In the genomic region with DNA sequence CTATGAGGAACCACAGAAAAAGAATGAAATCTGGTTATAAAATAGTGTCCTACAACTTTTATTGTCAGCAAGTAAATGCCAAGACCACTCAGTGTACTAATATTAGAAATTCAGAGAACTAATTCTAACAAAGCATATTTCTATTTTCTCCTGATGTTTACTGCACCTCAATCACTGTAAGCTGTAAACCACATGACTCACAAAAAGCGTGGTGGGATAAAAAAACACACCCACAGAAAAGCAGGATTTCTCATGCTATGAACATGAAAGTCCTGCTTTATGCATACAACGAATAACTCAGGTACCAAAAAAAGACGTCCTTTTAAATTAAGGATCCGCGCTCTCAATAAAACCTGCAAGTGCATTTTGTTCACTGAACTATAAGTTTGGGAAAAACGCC, we compare ENCODE assay signal across 8 cellular contexts. TPM values are rescaled to one million over a fixed set of nuclear protein-coding genes. Genes with fewer than 3 reads are reported as not detected.
A peak's percentile ranks its signal among the peaks of the same experiment; 100 is the strongest.
DNase-seq lines count a peak whose midpoint lies in the region; ATAC-seq, FAIRE-seq and TF ChIP-seq lines count a peak whose summit lies in the region.

No MANE protein-coding gene starts in this region.

- H3K27me3 ChIP-seq in adrenal gland (no peaks in the 10 kb centered on the region), HepG2 (ENCODE audit: control insufficient read depth in 1 of 2, insufficient read depth in 2 of 2, low read length in 2 of 2) (no peaks in the 10 kb centered on the region; a peak in 1 of 5 replicates), tibial nerve (no peaks in the 10 kb centered on the region)

- ATAC-seq in HepG2 (no peak), GM18870 (IDR thresholded peaks at IDR 0.05; ENCODE audit: unreplicated experiment) (no peak)

- H3K4me2 ChIP-seq in HepG2 (ENCODE audit: low read depth, low read length) = peak overlapping the region; percentile 97

- CTCF ChIA-PET in activated naive CD4-positive, alpha-beta T cell treated with anti-CD3 and anti-CD28 coated beads for 36 hours (lab: Charles Lee) = interaction anchor here (0.6 to 1.5 kb wide), 4 partner anchors 12 to 123 kb away, joined by 3 to 4 read pairs (median 4); no protein-coding TSS in a partner anchor
- CTCF ChIA-PET in HepG2 (lab: Yijun Ruan, JAX; ENCODE audit: low intra/inter-chr PET ratio, low total read pairs) = interaction anchor here (2.1 kb wide), 1 partner anchor 53 kb away, joined by 8 read pairs; no protein-coding TSS in a partner anchor

- H2AFZ ChIP-seq in HepG2 (ENCODE audit: low read length) = no peak overlapping the region

- peaks cover 43% of the 10 kb centered on the region for H3K4me1 Mint-ChIP-seq in activated naive CD4-positive, alpha-beta T cell treated with anti-CD3 and anti-CD28 coated beads for 36 hours (ENCODE audit: low read depth)

- TF ChIP-seq POLR2A in adrenal gland (IDR thresholded peaks at IDR 0.05) (no peak), HepG2 (IDR thresholded peaks at IDR 0.05; ENCODE audit: insufficient read depth in 1 of 2, low read depth in 2 of 2, low read length in 2 of 2) (no peak), tibial nerve (IDR thresholded peaks at IDR 0.05) (no peak)

- H3K4me3 Mint-ChIP-seq in activated naive CD4-positive, alpha-beta T cell treated with anti-CD3 and anti-CD28 coated beads for 36 hours = peak overlapping the region; percentile 85

- peaks cover 23% of the 10 kb centered on the region for H3K36me3 Mint-ChIP-seq in activated naive CD4-positive, alpha-beta T cell treated with anti-CD3 and anti-CD28 coated beads for 36 hours (ENCODE audit: low read depth)

- DNase-seq in activated naive CD4-positive, alpha-beta T cell treated with anti-CD3 and anti-CD28 coated beads for 36 hours = no peak
- no peak for DNase-seq in activated naive CD4-positive, alpha-beta T cell (lab: John Stamatoyannopoulos, UW)
- no peak for DNase-seq in adrenal gland
- DNase-seq in HepG2 (ENCODE audit: low spot score) = no peak
- DNase-seq in tibial nerve (ENCODE audit: low spot score in 2 of 2) = no peak
- DNase-seq in Kasumi-1 (lab: John Stamatoyannopoulos, UW) = no peak
- no peak for DNase-seq in NCI-H510A treated with DMSO at 0.1 percent for 48 hours (lab: John Stamatoyannopoulos, UW)

- intact Hi-C loops in activated naive CD4-positive, alpha-beta T cell treated with anti-CD3 and anti-CD28 coated beads for 36 hours (cut with micrococcal nuclease) = no loop called here
- intact Hi-C loops in adrenal gland (cut with DNase I) (loop anchor here in 1 of 2 donors (5.0 kb wide), 1 partner anchor 45 kb away; the partner anchor contains the start of gene RBFA), HepG2 (cut with micrococcal nuclease; ENCODE audit: unreplicated experiment) (no loop called here)

- no peaks in the 10 kb centered on the region for H3K9me3 ChIP-seq in adrenal gland (replicated peaks in 1 of 3)
- no peaks in the 10 kb centered on the region for H3K9me3 ChIP-seq in HepG2 (ENCODE audit: low read length)
- H3K9me3 ChIP-seq in tibial nerve = no peaks in the 10 kb centered on the region

- FAIRE-seq in HepG2 (lab: Jason Lieb, UNC) = no peak

- peak overlapping the region; percentile 92 for H3K9ac ChIP-seq in HepG2 (ENCODE audit: insufficient read depth, low read depth, low read length)

- H3K27ac ChIP-seq in adrenal gland (peak overlapping the region in 4 of 5 donors; percentile 94 to 99 (median 98)), HepG2 (ENCODE audit: extremely low read length, insufficient read depth, low read length) (peak overlapping the region; percentile 85), tibial nerve (peak overlapping the region; percentile 85 to 98 (median 96))

- peaks cover 36% of the 10 kb centered on the region for H4K20me1 ChIP-seq in HepG2 (ENCODE audit: insufficient read depth, low read length)

- TF ChIP-seq EP300 in HepG2 (IDR thresholded peaks at IDR 0.05; ENCODE audit: low read depth in 2 of 2, low read length in 2 of 2) (no peak), HepG2 (CRISPR knock-in tag; IDR thresholded peaks at IDR 0.05; ENCODE audit: borderline replicate concordance) (no peak), tibial nerve (IDR thresholded peaks at IDR 0.05) (no peak)

- no peak for TF ChIP-seq RAD21 in HepG2 (CRISPR knock-in tag; IDR thresholded peaks at IDR 0.05)

- WGBS in adrenal gland, 4 donors = 0 to 2% (median 1%) methylated on average over 6 of the region's 6 CpGs
- WGBS in HepG2 (ENCODE audit: low lambda C conversion rate) = 2% methylated on average over 6 of the region's 6 CpGs
- 0% methylated on average over 6 of the region's 6 CpGs for WGBS in tibial nerve, 2 donors

- BruUV-seq in HepG2 (replicated peaks; lab: Mats Ljungman, UMichigan) = no TSS peak

- TF ChIP-seq CTCF in adrenal gland (IDR thresholded peaks at IDR 0.05) = no peak
- no peak for TF ChIP-seq CTCF in HepG2 (CRISPR knock-in tag; IDR thresholded peaks at IDR 0.05)
- TF ChIP-seq CTCF in tibial nerve (IDR thresholded peaks at IDR 0.05) = no peak

- H3K27me3 Mint-ChIP-seq in activated naive CD4-positive, alpha-beta T cell treated with anti-CD3 and anti-CD28 coated beads for 36 hours (ENCODE audit: low read depth) = no peaks in the 10 kb centered on the region

- peaks cover 59% of the 10 kb centered on the region for H3K79me2 ChIP-seq in HepG2 (ENCODE audit: insufficient read depth, low read length)

- H3K4me3 ChIP-seq in adrenal gland = peak overlapping the region; percentile 27 to 94 (median 84)
- H3K4me3 ChIP-seq in HepG2 (replicated peaks in 1 of 3; ENCODE audit: insufficient read depth in 1 of 3, low read depth in 2 of 3, low read length in 3 of 3) = peak overlapping the region; percentile 84 to 96 (median 85)
- peak overlapping the region; percentile 78 to 94 (median 84) for H3K4me3 ChIP-seq in tibial nerve

- peak overlapping the region; percentile 85 for H3K27ac Mint-ChIP-seq in activated naive CD4-positive, alpha-beta T cell treated with anti-CD3 and anti-CD28 coated beads for 36 hours

- in situ Hi-C loops in HepG2 (cut with HindIII; ENCODE audit: extremely low pct_ligation_motif_present, low pct_unique_long_range_greater_than_20kb) = loop anchor here (5.0 kb wide), 1 partner anchor 45 kb away; the partner anchor contains the start of gene RBFA

- no peaks in the 10 kb centered on the region for H3K9me3 Mint-ChIP-seq in activated naive CD4-positive, alpha-beta T cell treated with anti-CD3 and anti-CD28 coated beads for 36 hours

- H3K36me3 ChIP-seq in adrenal gland (replicated peaks in 1 of 2) (no peaks in the 10 kb centered on the region), HepG2 (replicated peaks in 1 of 2; ENCODE audit: control insufficient read depth in 1 of 2, insufficient read depth in 2 of 2, low read length in 2 of 2) (peaks cover 3 to 15% of the 10 kb centered on the region in 2 experiments; a peak in 4 of 5 replicates), tibial nerve (peaks cover 0 to 24% (median 0%) of the 10 kb centered on the region in 3 donors)

- POLR2A ChIA-PET in HepG2 (lab: Yijun Ruan, JAX) = interaction anchor here (0.9 to 6.1 kb wide), 4 partner anchors 23 to 121 kb away, joined by 3 to 45 read pairs (median 22); partner anchors contain the start of genes ADNP2, HSBP1L1 and RBFA

- H3K4me1 ChIP-seq in adrenal gland (replicated peaks in 1 of 2) (peaks cover 9 to 33% of the 10 kb centered on the region in 2 donors), HepG2 (ENCODE audit: insufficient read depth, low read length) (peaks cover 54% of the 10 kb centered on the region), tibial nerve (peaks cover 0 to 48% (median 11%) of the 10 kb centered on the region in 4 donors)

RNA-seq across cellular contexts. Expression of gene TXNL4A, which starts 0.8 kb away (rescaled TPM):
- 100 to 1,000 TPM; 185 to 186 TPM for total RNA-seq in activated naive CD4-positive, alpha-beta T cell treated with anti-CD3 and anti-CD28 coated beads for 36 hours
- total RNA-seq in adrenal gland (100 to 1,000 TPM in 3 of 8 donors, 10 to 100 TPM in 5; 26.5 to 148 (median 66.9) TPM), HepG2 (2016; rRNA removed; fragmentation: Illumina TruSeq; extraction: Trizol) (192 and 202 TPM in 2 replicates), tibial nerve (10 to 100 TPM; 19.0 to 34.9 (median 32.5) TPM)
- polyA plus RNA-seq in adrenal gland (100 to 1,000 TPM in 1 of 3 donors, 10 to 100 TPM in 2; 79.6 to 128 (median 98.6) TPM), HepG2 (2011; rRNA removed) (135 and 172 TPM in 2 replicates)
- 596 and 716 TPM in 2 replicates for total RNA-seq in HepG2 (2016; cell fraction: cytosol; rRNA removed; fragmentation: Illumina TruSeq; extraction: Trizol; ENCODE audit: low read depth)
- 185 and 204 TPM in 2 replicates for total RNA-seq in HepG2 (2016; cell fraction: insoluble cytoplasmic fraction; rRNA removed; fragmentation: Illumina TruSeq; extraction: Trizol)
- 533 and 635 TPM in 2 replicates for total RNA-seq in HepG2 (2016; cell fraction: membrane; rRNA removed; fragmentation: Illumina TruSeq; extraction: Trizol)
- 56.2 and 79.7 TPM in 2 replicates for total RNA-seq in HepG2 (2016; cell fraction: nucleus; rRNA removed; fragmentation: Illumina TruSeq; extraction: Trizol)
- 131 and 145 TPM in 2 replicates for polyA plus RNA-seq in HepG2 (2011; cell fraction: cytosol; rRNA removed)
- polyA plus RNA-seq in HepG2 (2011; cell fraction: nucleus; rRNA removed) = 32.1 and 40.2 TPM in 2 replicates
- polyA plus RNA-seq in HepG2 (2012) = 123 and 145 TPM in 2 replicates
- 941 and 1,125 TPM in 2 replicates for polyA plus RNA-seq in HepG2 (2016; cell fraction: cytosol; fragmentation: Illumina TruSeq; extraction: Trizol; ENCODE audit: low read depth)
- 223 and 229 TPM in 2 replicates for polyA plus RNA-seq in HepG2 (2016; cell fraction: insoluble cytoplasmic fraction; fragmentation: Illumina TruSeq; extraction: Trizol; ENCODE audit: low read depth)
- polyA plus RNA-seq in HepG2 (2016; cell fraction: membrane; fragmentation: Illumina TruSeq; extraction: Trizol; ENCODE audit: low read depth) = 563 and 676 TPM in 2 replicates
- 165 and 194 TPM in 2 replicates for polyA plus RNA-seq in HepG2 (2016; cell fraction: nucleus; fragmentation: Illumina TruSeq; extraction: Trizol; ENCODE audit: insufficient read depth, low read depth)
- polyA minus RNA-seq in HepG2 (2011; rRNA and poly(A)+ RNA removed; ENCODE audit: low replicate concordance) = 36.7 and 86.4 TPM in 2 replicates
- 44.1 and 45.4 TPM in 2 replicates for polyA minus RNA-seq in HepG2 (2011; cell fraction: cytosol; rRNA and poly(A)+ RNA removed)
- polyA minus RNA-seq in HepG2 (2011; cell fraction: nucleus; rRNA and poly(A)+ RNA removed) = 14.9 and 19.2 TPM in 2 replicates

RNA-seq across cellular contexts. Expression of gene HSBP1L1, which starts 23.1 kb away (rescaled TPM):
- 10 to 100 TPM; 14.2 to 14.8 TPM for total RNA-seq in activated naive CD4-positive, alpha-beta T cell treated with anti-CD3 and anti-CD28 coated beads for 36 hours
- 100 to 1,000 TPM in 1 of 8 donors, 10 to 100 TPM in 7; 27.9 to 119 (median 34.4) TPM for total RNA-seq in adrenal gland
- polyA plus RNA-seq in adrenal gland = 100 to 1,000 TPM in 1 of 3 donors, 10 to 100 TPM in 2; 17.3 to 182 (median 77.6) TPM
- 15.3 and 22.6 TPM in 2 replicates for total RNA-seq in HepG2 (2016; rRNA removed; fragmentation: Illumina TruSeq; extraction: Trizol)
- total RNA-seq in HepG2 (2016; cell fraction: cytosol; rRNA removed; fragmentation: Illumina TruSeq; extraction: Trizol; ENCODE audit: low read depth) = 28.9 and 34.1 TPM in 2 replicates
- 13.5 and 21.2 TPM in 2 replicates for total RNA-seq in HepG2 (2016; cell fraction: insoluble cytoplasmic fraction; rRNA removed; fragmentation: Illumina TruSeq; extraction: Trizol)
- 33.2 and 40.1 TPM in 2 replicates for total RNA-seq in HepG2 (2016; cell fraction: membrane; rRNA removed; fragmentation: Illumina TruSeq; extraction: Trizol)
- 17.7 and 20.7 TPM in 2 replicates for total RNA-seq in HepG2 (2016; cell fraction: nucleus; rRNA removed; fragmentation: Illumina TruSeq; extraction: Trizol)
- polyA plus RNA-seq in HepG2 (2011; rRNA removed) = 41.2 and 45.1 TPM in 2 replicates
- polyA plus RNA-seq in HepG2 (2011; cell fraction: cytosol; rRNA removed) = 28.0 and 28.5 TPM in 2 replicates
- polyA plus RNA-seq in HepG2 (2011; cell fraction: nucleus; rRNA removed) = 34.3 and 53.2 TPM in 2 replicates
- 26.1 and 32.6 TPM in 2 replicates for polyA plus RNA-seq in HepG2 (2012)
- 36.8 and 50.0 TPM in 2 replicates for polyA plus RNA-seq in HepG2 (2016; cell fraction: cytosol; fragmentation: Illumina TruSeq; extraction: Trizol; ENCODE audit: low read depth)
- polyA plus RNA-seq in HepG2 (2016; cell fraction: insoluble cytoplasmic fraction; fragmentation: Illumina TruSeq; extraction: Trizol; ENCODE audit: low read depth) = 17.9 and 18.7 TPM in 2 replicates
- polyA plus RNA-seq in HepG2 (2016; cell fraction: membrane; fragmentation: Illumina TruSeq; extraction: Trizol; ENCODE audit: low read depth) = 33.7 and 42.5 TPM in 2 replicates
- 68.0 and 69.5 TPM in 2 replicates for polyA plus RNA-seq in HepG2 (2016; cell fraction: nucleus; fragmentation: Illumina TruSeq; extraction: Trizol; ENCODE audit: insufficient read depth, low read depth)
- polyA minus RNA-seq in HepG2 (2011; rRNA and poly(A)+ RNA removed; ENCODE audit: low replicate concordance) = 4.1 and 8.6 TPM in 2 replicates
- polyA minus RNA-seq in HepG2 (2011; cell fraction: cytosol; rRNA and poly(A)+ RNA removed) = 5.3 and 7.9 TPM in 2 replicates
- 23.3 and 28.1 TPM in 2 replicates for polyA minus RNA-seq in HepG2 (2011; cell fraction: nucleus; rRNA and poly(A)+ RNA removed)
- total RNA-seq in tibial nerve = 10 to 100 TPM; 18.0 to 35.4 (median 29.7) TPM

RNA-seq across cellular contexts. Expression of gene SLC66A2, which starts 36.1 kb away (rescaled TPM):
- total RNA-seq in activated naive CD4-positive, alpha-beta T cell treated with anti-CD3 and anti-CD28 coated beads for 36 hours = 10 to 100 TPM; 26.0 to 26.8 TPM
- total RNA-seq in adrenal gland = 10 to 100 TPM; 20.7 to 47.8 (median 32.9) TPM
- polyA plus RNA-seq in adrenal gland = 10 to 100 TPM in 2 of 3 donors, 1 to 10 TPM in 1; 5.1 to 40.0 (median 37.1) TPM
- 30.3 and 41.9 TPM in 2 replicates for total RNA-seq in HepG2 (2016; rRNA removed; fragmentation: Illumina TruSeq; extraction: Trizol)
- 40.5 and 40.6 TPM in 2 replicates for total RNA-seq in HepG2 (2016; cell fraction: cytosol; rRNA removed; fragmentation: Illumina TruSeq; extraction: Trizol; ENCODE audit: low read depth)
- total RNA-seq in HepG2 (2016; cell fraction: insoluble cytoplasmic fraction; rRNA removed; fragmentation: Illumina TruSeq; extraction: Trizol) = 29.0 and 42.7 TPM in 2 replicates
- 74.6 and 79.6 TPM in 2 replicates for total RNA-seq in HepG2 (2016; cell fraction: membrane; rRNA removed; fragmentation: Illumina TruSeq; extraction: Trizol)
- 24.3 and 28.3 TPM in 2 replicates for total RNA-seq in HepG2 (2016; cell fraction: nucleus; rRNA removed; fragmentation: Illumina TruSeq; extraction: Trizol)
- 33.5 and 62.5 TPM in 2 replicates for polyA plus RNA-seq in HepG2 (2011; rRNA removed)
- polyA plus RNA-seq in HepG2 (2011; cell fraction: cytosol; rRNA removed) = 56.8 and 67.4 TPM in 2 replicates
- polyA plus RNA-seq in HepG2 (2011; cell fraction: nucleus; rRNA removed) = 84.2 and 87.0 TPM in 2 replicates
- 46.8 and 62.2 TPM in 2 replicates for polyA plus RNA-seq in HepG2 (2012)
- 45.1 and 50.9 TPM in 2 replicates for polyA plus RNA-seq in HepG2 (2016; cell fraction: cytosol; fragmentation: Illumina TruSeq; extraction: Trizol; ENCODE audit: low read depth)
- 33.6 and 33.8 TPM in 2 replicates for polyA plus RNA-seq in HepG2 (2016; cell fraction: insoluble cytoplasmic fraction; fragmentation: Illumina TruSeq; extraction: Trizol; ENCODE audit: low read depth)
- polyA plus RNA-seq in HepG2 (2016; cell fraction: membrane; fragmentation: Illumina TruSeq; extraction: Trizol; ENCODE audit: low read depth) = 69.1 and 69.7 TPM in 2 replicates
- polyA plus RNA-seq in HepG2 (2016; cell fraction: nucleus; fragmentation: Illumina TruSeq; extraction: Trizol; ENCODE audit: insufficient read depth, low read depth) = 43.3 and 46.8 TPM in 2 replicates
- 19.8 and 109 TPM in 2 replicates for polyA minus RNA-seq in HepG2 (2011; rRNA and poly(A)+ RNA removed; ENCODE audit: low replicate concordance)
- polyA minus RNA-seq in HepG2 (2011; cell fraction: cytosol; rRNA and poly(A)+ RNA removed) = 28.8 and 32.5 TPM in 2 replicates
- polyA minus RNA-seq in HepG2 (2011; cell fraction: nucleus; rRNA and poly(A)+ RNA removed) = 27.0 and 33.3 TPM in 2 replicates
- total RNA-seq in tibial nerve = 100 to 1,000 TPM; 112 to 361 (median 222) TPM

RNA-seq across cellular contexts. Expression of gene RBFA, which starts 46.7 kb away (rescaled TPM):
- 10 to 100 TPM; 35.7 to 36.0 TPM for total RNA-seq in activated naive CD4-positive, alpha-beta T cell treated with anti-CD3 and anti-CD28 coated beads for 36 hours
- 10 to 100 TPM; 25.0 to 45.1 (median 32.7) TPM for total RNA-seq in adrenal gland
- polyA plus RNA-seq in adrenal gland = 10 to 100 TPM; 21.2 to 31.9 (median 26.0) TPM
- 42.2 and 42.4 TPM in 2 replicates for total RNA-seq in HepG2 (2016; rRNA removed; fragmentation: Illumina TruSeq; extraction: Trizol)
- 13.9 and 16.9 TPM in 2 replicates for total RNA-seq in HepG2 (2016; cell fraction: cytosol; rRNA removed; fragmentation: Illumina TruSeq; extraction: Trizol; ENCODE audit: low read depth)
- total RNA-seq in HepG2 (2016; cell fraction: insoluble cytoplasmic fraction; rRNA removed; fragmentation: Illumina TruSeq; extraction: Trizol) = 43.3 and 44.9 TPM in 2 replicates
- 22.2 and 22.8 TPM in 2 replicates for total RNA-seq in HepG2 (2016; cell fraction: membrane; rRNA removed; fragmentation: Illumina TruSeq; extraction: Trizol)
- 31.4 and 38.8 TPM in 2 replicates for total RNA-seq in HepG2 (2016; cell fraction: nucleus; rRNA removed; fragmentation: Illumina TruSeq; extraction: Trizol)
- 29.7 and 31.7 TPM in 2 replicates for polyA plus RNA-seq in HepG2 (2011; rRNA removed)
- polyA plus RNA-seq in HepG2 (2011; cell fraction: cytosol; rRNA removed) = 22.0 and 22.4 TPM in 2 replicates
- 40.3 and 51.2 TPM in 2 replicates for polyA plus RNA-seq in HepG2 (2011; cell fraction: nucleus; rRNA removed)
- 21.5 and 24.8 TPM in 2 replicates for polyA plus RNA-seq in HepG2 (2012)
- polyA plus RNA-seq in HepG2 (2016; cell fraction: cytosol; fragmentation: Illumina TruSeq; extraction: Trizol; ENCODE audit: low read depth) = 13.2 and 15.2 TPM in 2 replicates
- 42.0 and 44.0 TPM in 2 replicates for polyA plus RNA-seq in HepG2 (2016; cell fraction: insoluble cytoplasmic fraction; fragmentation: Illumina TruSeq; extraction: Trizol; ENCODE audit: low read depth)
- polyA plus RNA-seq in HepG2 (2016; cell fraction: membrane; fragmentation: Illumina TruSeq; extraction: Trizol; ENCODE audit: low read depth) = 18.4 and 18.9 TPM in 2 replicates
- 40.6 and 48.1 TPM in 2 replicates for polyA plus RNA-seq in HepG2 (2016; cell fraction: nucleus; fragmentation: Illumina TruSeq; extraction: Trizol; ENCODE audit: insufficient read depth, low read depth)
- 21.7 and 27.6 TPM in 2 replicates for polyA minus RNA-seq in HepG2 (2011; rRNA and poly(A)+ RNA removed; ENCODE audit: low replicate concordance)
- 9.1 and 9.3 TPM in 2 replicates for polyA minus RNA-seq in HepG2 (2011; cell fraction: cytosol; rRNA and poly(A)+ RNA removed)
- 71.3 and 80.8 TPM in 2 replicates for polyA minus RNA-seq in HepG2 (2011; cell fraction: nucleus; rRNA and poly(A)+ RNA removed)
- total RNA-seq in tibial nerve = 10 to 100 TPM; 33.3 to 36.1 (median 33.6) TPM
